ENCODE assay signal across 11 cellular contexts in genomic region chr19:3585301-3586123, GRCh38. TPM values are rescaled to one million over a fixed set of nuclear protein-coding genes. Genes with fewer than 3 reads are reported as not detected.
DNase-seq lines count a peak whose midpoint lies in the region; ATAC-seq, FAIRE-seq and TF ChIP-seq lines count a peak whose summit lies in the region.
"Had no signal": no experiment of that assay in that cellular context is flagged by ENCODE, and none has a peak within 500 bp of the region (broad histone marks: within the 10 kb centered on the region; RNA-seq: fewer than 3 reads in every experiment).

TSS of gene GIPC3 (plus strand) at chr19:3585478. CDS start at chr19:3585598, 120 bp downstream.

- no peak within 1 kb of the TSS for H3K27ac Mint-ChIP-seq in activated naive CD4-positive, alpha-beta T cell treated with anti-CD3 and anti-CD28 coated beads, Interleukin-2, amount 50 U/mL, for 72 hours
- H3K27ac Mint-ChIP-seq: IgD-negative memory B cell, type B pancreatic cell had no signal

- no peaks in the 10 kb centered on the region for H3K36me3 Mint-ChIP-seq in activated naive CD4-positive, alpha-beta T cell treated with anti-CD3 and anti-CD28 coated beads, Interleukin-2, amount 50 U/mL, for 72 hours
- H3K36me3 Mint-ChIP-seq: type B pancreatic cell had no signal

- peak; percentile 36 for DNase-seq in activated T-cell treated with anti-CD3 and anti-CD28 coated beads, Interleukin-2, amount 50 U/mL, for 1 hour
- no peak for DNase-seq in activated T-cell treated with anti-CD3 and anti-CD28 coated beads, Interleukin-2, amount 50 U/mL, for 48 hours
- DNase-seq in activated naive CD4-positive, alpha-beta T cell treated with anti-CD3 and anti-CD28 coated beads, Interleukin-2, amount 50 U/mL, for 72 hours (ENCODE audit: low spot score in 2 of 2): no peak
- DNase-seq in kidney (no peak), RKO (ENCODE audit: low spot score) (no peak), SW 1271 (lab: John Stamatoyannopoulos, UW) (no peak)

- H3K9me3 Mint-ChIP-seq in activated naive CD4-positive, alpha-beta T cell treated with anti-CD3 and anti-CD28 coated beads, Interleukin-2, amount 50 U/mL, for 72 hours: no peaks in the 10 kb centered on the region
- H3K9me3 Mint-ChIP-seq: IgD-negative memory B cell, type B pancreatic cell had no signal

- H3K4me3 ChIP-seq in kidney (ENCODE audit: low read length in 2 of 2): peak within 1 kb of the TSS in 1 of 2 donors; percentile 49
- H3K4me3 ChIP-seq in subcutaneous abdominal adipose tissue (ENCODE audit: low read depth in 1 of 5, low read length in 5 of 5): peak within 1 kb of the TSS in 3 of 5 donors; percentile 51 to 68 (median 61)

- no peaks in the 10 kb centered on the region for H3K36me3 ChIP-seq in kidney (ENCODE audit: control insufficient read depth in 1 of 2, insufficient read depth in 2 of 2, low read length in 2 of 2)
- no peaks in the 10 kb centered on the region for H3K36me3 ChIP-seq in subcutaneous abdominal adipose tissue (ENCODE audit: control insufficient read depth in 5 of 5, insufficient read depth in 5 of 5, low read length in 5 of 5)

- FAIRE-seq in kidney (lab: Jason Lieb, UNC): no peak
- FAIRE-seq: GM18507 had no signal

- H3K4me1 ChIP-seq in kidney (ENCODE audit: control insufficient read depth in 1 of 2, insufficient read depth in 1 of 2, low read depth in 1 of 2, low read length in 2 of 2) (no peaks in the 10 kb centered on the region), subcutaneous abdominal adipose tissue (ENCODE audit: control insufficient read depth in 5 of 5, insufficient read depth in 5 of 5, low read length in 5 of 5) (peaks cover 2 to 20% (median 10%) of the 10 kb centered on the region in 5 donors)

- no peak for TF ChIP-seq CTCF in kidney (IDR thresholded peaks at IDR 0.05; ENCODE audit: borderline replicate concordance, extremely low read depth, insufficient read depth)

- peak; percentile 28 to 39 for ATAC-seq in activated naive CD4-positive, alpha-beta T cell treated with anti-CD3 and anti-CD28 coated beads, Interleukin-2, amount 50 U/mL, for 72 hours
- ATAC-seq in HG02884 (IDR thresholded peaks at IDR 0.05; ENCODE audit: unreplicated experiment): no peak

- H3K27me3 ChIP-seq in subcutaneous abdominal adipose tissue (ENCODE audit: control insufficient read depth in 5 of 5, insufficient read depth in 4 of 5, low read length in 5 of 5): peaks cover 5 to 12% (median 11%) of the 10 kb centered on the region in 5 donors

- peak within 1 kb of the TSS; percentile 16 to 34 for H3K9ac ChIP-seq in kidney (ENCODE audit: low read length in 2 of 2)
- H3K9ac ChIP-seq in subcutaneous abdominal adipose tissue (ENCODE audit: low read length in 5 of 5): peak within 1 kb of the TSS in 2 of 5 donors; percentile 68 to 77

- no peaks in the 10 kb centered on the region for H3K9me3 ChIP-seq in kidney (ENCODE audit: control insufficient read depth in 1 of 2, low read length in 2 of 2)
- no peaks in the 10 kb centered on the region for H3K9me3 ChIP-seq in subcutaneous abdominal adipose tissue (ENCODE audit: control insufficient read depth in 5 of 5, low read length in 5 of 5)

- intact Hi-C loops in kidney (cut with DNase I): no loop called here

- H3K27ac ChIP-seq in kidney (ENCODE audit: low read depth in 2 of 2, low read length in 2 of 2) (peak within 1 kb of the TSS in 1 of 2 donors; percentile 60), subcutaneous abdominal adipose tissue (ENCODE audit: low read depth, low read length) (no peak within 1 kb of the TSS)

RNA-seq across cellular contexts. Expression of gene GIPC3, which starts in this region (rescaled TPM):
- 1 to 10 TPM in 1 of 2 donors, under 1 TPM in 1; 0.59 to 1.2 TPM for total RNA-seq in activated naive CD4-positive, alpha-beta T cell treated with anti-CD3 and anti-CD28 coated beads, Interleukin-2, amount 50 U/mL, for 72 hours
- 2.1 TPM for total RNA-seq in kidney
- polyA plus RNA-seq in kidney (ENCODE audit: insufficient read depth, low read depth, low replicate concordance): 2.1 TPM
- polyA plus RNA-seq: IgD-negative memory B cell had no signal
